Comparison of ENCODE assay signal across 22 cellular contexts in genomic region chr7:28161319-28161718, GRCh38.
"Had no signal": no experiment of that assay in that cellular context is flagged by ENCODE, and none has a peak within 500 bp of the region (broad histone marks: within the 10 kb centered on the region; RNA-seq: fewer than 3 reads in every experiment).

No MANE protein-coding gene starts in this region.

- H3K27me3 Mint-ChIP-seq: activated T-cell treated with anti-CD3 and anti-CD28 coated beads, Interleukin-2, amount 50 U/mL, for 24 hours; activated T-helper 17 cell treated with anti-CD3 and anti-CD28 coated beads, Interleukin-2, amount 50 U/mL, for 72 hours; stimulated activated memory B cell treated with anti-CD40 and anti-IgM and Interleukin-4, amounts not matched to agents 10 μg/mL and 1 μg/mL and 100 μg/mL, for 72 hours had no signal

- H3K4me3 ChIP-seq: lower lobe of right lung, uterus had no signal

- H3K27ac ChIP-seq: foreskin keratinocyte, lower lobe of right lung, uterus, VCaP had no signal

- H3K4me3 Mint-ChIP-seq: activated T-cell treated with anti-CD3 and anti-CD28 coated beads, Interleukin-2, amount 50 U/mL, for 24 hours; activated T-helper 17 cell treated with anti-CD3 and anti-CD28 coated beads, Interleukin-2, amount 50 U/mL, for 72 hours; immature natural killer cell; naive thymus-derived CD8-positive, alpha-beta T cell; stimulated activated memory B cell treated with anti-CD40 and anti-IgM and Interleukin-4, amounts not matched to agents 10 μg/mL and 1 μg/mL and 100 μg/mL, for 72 hours had no signal

- DNase-seq: activated CD4-positive, alpha-beta T cell treated with anti-CD3 and anti-CD28 coated beads for 1 hour; activated CD8-positive, alpha-beta memory T cell treated with anti-CD3 and anti-CD28 coated beads for 24 hours; activated CD8-positive, alpha-beta memory T cell treated with anti-CD3 and anti-CD28 coated beads, Interleukin-2, amount 50 U/mL, for 4 hours; activated T-cell treated with anti-CD3 and anti-CD28 coated beads, Interleukin-2, amount 50 U/mL, for 24 hours; aorta; brain microvascular endothelial cell; caudate nucleus; effector memory CD4-positive, alpha-beta T cell; foreskin keratinocyte; immature natural killer cell; lower lobe of right lung; naive thymus-derived CD8-positive, alpha-beta T cell; small intestine; stimulated activated CD4-positive, alpha-beta T cell treated with anti-CD3 and anti-CD28 coated beads, Interleukin-15, amount 100 ng/mL, for 24 hours; trophoblast cell; uterus had no signal

- H3K27ac Mint-ChIP-seq: activated naive CD4-positive, alpha-beta T cell treated with anti-CD3 and anti-CD28 coated beads, Interleukin-2, amount 50 U/mL, for 72 hours; activated T-cell treated with anti-CD3 and anti-CD28 coated beads, Interleukin-2, amount 50 U/mL, for 24 hours; activated T-helper 17 cell treated with anti-CD3 and anti-CD28 coated beads, Interleukin-2, amount 50 U/mL, for 72 hours; naive thymus-derived CD8-positive, alpha-beta T cell had no signal

- H3K9me3 ChIP-seq: lower lobe of right lung, uterus had no signal

- H3K4me1 ChIP-seq: uterus had no signal

- H3K27me3 ChIP-seq: brain microvascular endothelial cell, foreskin keratinocyte, uterus had no signal

- ATAC-seq: activated naive CD4-positive, alpha-beta T cell treated with anti-CD3 and anti-CD28 coated beads, Interleukin-2, amount 50 U/mL, for 72 hours; activated T-helper 17 cell treated with anti-CD3 and anti-CD28 coated beads, Interleukin-2, amount 50 U/mL, for 72 hours; foreskin keratinocyte; left lobe of liver; lower lobe of right lung; naive thymus-derived CD8-positive, alpha-beta T cell; sciatic nerve; stimulated activated memory B cell treated with anti-CD40 and anti-IgM and Interleukin-4, amounts not matched to agents 10 μg/mL and 1 μg/mL and 100 μg/mL, for 72 hours had no signal

- H3K36me3 ChIP-seq: brain microvascular endothelial cell, lower lobe of right lung, uterus had no signal

- H3K9me3 Mint-ChIP-seq: activated T-cell treated with anti-CD3 and anti-CD28 coated beads, Interleukin-2, amount 50 U/mL, for 24 hours; activated T-helper 17 cell treated with anti-CD3 and anti-CD28 coated beads, Interleukin-2, amount 50 U/mL, for 72 hours; immature natural killer cell; naive thymus-derived CD8-positive, alpha-beta T cell; stimulated activated memory B cell treated with anti-CD40 and anti-IgM and Interleukin-4, amounts not matched to agents 10 μg/mL and 1 μg/mL and 100 μg/mL, for 72 hours had no signal
